Comparison of ENCODE assay signal across 10 cellular contexts in the genomic region with DNA sequence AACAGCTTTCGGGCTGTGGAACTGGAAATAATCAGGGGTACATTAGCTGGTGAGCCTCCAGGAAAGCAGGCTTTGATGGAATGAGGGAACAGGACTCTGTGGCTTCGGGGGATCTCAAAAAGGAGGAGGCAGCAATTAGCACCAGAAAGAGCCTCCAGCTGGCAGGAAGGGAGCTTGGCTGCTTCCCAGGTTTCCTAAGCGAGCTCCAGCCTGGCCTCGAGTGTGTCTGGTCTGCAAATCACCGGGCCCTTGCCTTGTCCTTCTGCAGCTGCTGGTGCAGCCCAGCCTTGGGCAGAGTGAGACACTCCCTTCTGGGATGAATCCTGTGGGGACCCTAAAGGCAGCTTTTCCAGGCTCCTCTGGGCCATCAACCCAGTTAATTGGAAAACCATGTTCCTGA. TPM values are rescaled to one million over a fixed set of nuclear protein-coding genes. Genes with fewer than 3 reads are reported as not detected.
DNase-seq lines count a peak whose midpoint lies in the region; TF ChIP-seq lines count a peak whose summit lies in the region.
"Had no signal": no experiment of that assay in that cellular context is flagged by ENCODE, and none has a peak within 500 bp of the region (broad histone marks: within the 10 kb centered on the region; RNA-seq: fewer than 3 reads in every experiment).

No MANE protein-coding gene starts in this region.

- H3K4me2 ChIP-seq in GM23248 (ENCODE audit: unreplicated experiment) (no peak overlapping the region), fibroblast of lung (ENCODE audit: extremely low read depth, insufficient read depth, low read length) (no peak overlapping the region)

- H3K27me3 ChIP-seq in GM23248 (replicated peaks; ENCODE audit: insufficient read depth) (no peaks in the 10 kb centered on the region), fibroblast of lung (ENCODE audit: control insufficient read depth, insufficient read depth, low read length) (no peaks in the 10 kb centered on the region)
- H3K27me3 ChIP-seq: pancreas, transverse colon had no signal

- peaks cover 0 to 9% (median 2%) of the 10 kb centered on the region in 7 donors for H3K9me3 Mint-ChIP-seq in CD14-positive monocyte

- TF ChIP-seq CTCF in fibroblast of lung (conservative IDR thresholded peaks at IDR 0.05 in 1 of 2, IDR thresholded peaks at IDR 0.05 in 1 of 2; ENCODE audit: low read depth in 1 of 2, low read length in 2 of 2) (no peak), CD14-positive monocyte (IDR thresholded peaks at IDR 0.05) (no peak)

- H3K4me1 ChIP-seq in GM23248 (ENCODE audit: insufficient read depth) (no peaks in the 10 kb centered on the region), fibroblast of lung (ENCODE audit: control insufficient read depth, extremely low read depth, insufficient read depth, low read length) (no peaks in the 10 kb centered on the region)
- H3K4me1 ChIP-seq: pancreas had no signal

- H3K27ac Mint-ChIP-seq in CD14-positive monocyte: no peak overlapping the region

- no peaks in the 10 kb centered on the region for H3K79me2 ChIP-seq in GM23248 (ENCODE audit: insufficient read depth)
- no peaks in the 10 kb centered on the region for H3K79me2 ChIP-seq in fibroblast of lung (ENCODE audit: control insufficient read depth, insufficient read depth, low read length)

- H3K9me3 ChIP-seq in GM23248 (ENCODE audit: low read depth): no peaks in the 10 kb centered on the region
- H3K9me3 ChIP-seq in fibroblast of lung (ENCODE audit: control insufficient read depth, insufficient read depth, low read depth, low read length): no peaks in the 10 kb centered on the region
- H3K9me3 ChIP-seq: pancreas, transverse colon had no signal

- no peaks in the 10 kb centered on the region for H3K4me1 Mint-ChIP-seq in CD14-positive monocyte

- DNase-seq in GM23248 (peak; percentile 10), NCI-H2227 treated with DMSO at 0.1 percent for 48 hours (lab: John Stamatoyannopoulos, UW) (peak; percentile 5), fibroblast of lung (ENCODE audit: low read depth in 2 of 2) (peak; percentile 10 to 43), posterior cingulate gyrus (peak in 9 of 10 donors; percentile 17 to 90 (median 43)), T-helper 1 cell (no peak), CD14-positive monocyte (ENCODE audit: low spot score) (no peak), HUDEP-2 (lab: John Stamatoyannopoulos, UW; ENCODE audit: unreplicated experiment in 76 of 76) (no peak)
- DNase-seq: activated CD8-positive, alpha-beta memory T cell treated with anti-CD3 and anti-CD28 coated beads, Interleukin-2, amount 50 U/mL, for 48 hours; pancreas; transverse colon had no signal

- H2AFZ ChIP-seq in GM23248: no peak overlapping the region
- H2AFZ ChIP-seq in fibroblast of lung (ENCODE audit: low read length): no peak overlapping the region

- H3K9me2 ChIP-seq in GM23248 (ENCODE audit: insufficient read depth): no peaks in the 10 kb centered on the region

- no peaks in the 10 kb centered on the region for H3K36me3 Mint-ChIP-seq in CD14-positive monocyte

- H3K27me3 Mint-ChIP-seq in CD14-positive monocyte (ENCODE audit: low read depth in 3 of 3): peaks cover 0 to 5% (median 4%) of the 10 kb centered on the region in 3 donors

- H3K4me3 Mint-ChIP-seq in CD14-positive monocyte: no peak overlapping the region

- H3F3A ChIP-seq in GM23248 (ENCODE audit: insufficient read depth): no peaks in the 10 kb centered on the region

- H4K20me1 ChIP-seq in GM23248 (ENCODE audit: insufficient read depth) (no peaks in the 10 kb centered on the region), fibroblast of lung (ENCODE audit: control insufficient read depth, extremely low read depth, insufficient read depth, low read length) (no peaks in the 10 kb centered on the region)

- H3K36me3 ChIP-seq in GM23248 (ENCODE audit: low read depth): no peaks in the 10 kb centered on the region
- H3K36me3 ChIP-seq in fibroblast of lung (ENCODE audit: control insufficient read depth, insufficient read depth, low read length): no peaks in the 10 kb centered on the region
- H3K36me3 ChIP-seq: pancreas, transverse colon had no signal

- intact Hi-C loops in posterior cingulate gyrus (cut with DNase I): loop anchor here (5.0 kb wide), 1 partner anchor 401 kb away; no protein-coding TSS in a partner anchor
- intact Hi-C loops in CD14-positive monocyte (cut with micrococcal nuclease): loop anchor here (5.0 to 10.0 kb wide), 4 partner anchors 398 to 1598 kb away; a partner anchor contains a TSS

- H3K27ac ChIP-seq in GM23248 (no peak overlapping the region), fibroblast of lung (ENCODE audit: insufficient read depth, low read length) (no peak overlapping the region)
- H3K27ac ChIP-seq: pancreas, transverse colon had no signal

- H3K9ac ChIP-seq in GM23248 (no peak overlapping the region), fibroblast of lung (ENCODE audit: insufficient read depth, low read length) (no peak overlapping the region)

- H3K4me3 ChIP-seq in GM23248: no peak overlapping the region
- H3K4me3 ChIP-seq in fibroblast of lung (replicated peaks in 1 of 4; ENCODE audit: control extremely low read depth in 1 of 4, insufficient read depth in 1 of 4, low read depth in 3 of 4, low read length in 4 of 4): no peak overlapping the region
- H3K4me3 ChIP-seq: pancreas, transverse colon had no signal

- WGBS in GM23248 (ENCODE audit: low coverage in 1 of 2, low lambda C conversion rate in 2 of 2, missing lambda C conversion rate in 2 of 2), 2 experiments: 3 to 4% methylated on average over 5 of the region's 5 CpGs

- in situ Hi-C loops in GM23248 (cut with MboI): loop anchor here (10.0 kb wide), 2 partner anchors 408 to 948 kb away; no protein-coding TSS in a partner anchor

RNA-seq across cellular contexts. Expression of a gene that starts 10.7 kb away (rescaled TPM):
- total RNA-seq in GM23248 (2014; rRNA removed; shearing (Covaris generic)): 31.0 and 44.3 TPM in 2 replicates
- 130 and 142 TPM in 2 replicates for polyA plus RNA-seq in GM23248 (2016; fragmentation: Nextera tagmentation; extraction: Ambion mirVana)
- 57.5 and 73.2 TPM in 2 replicates for total RNA-seq in fibroblast of lung
- 161 and 200 TPM in 2 replicates for polyA plus RNA-seq in fibroblast of lung
- 120 and 129 TPM in 2 replicates for polyA plus RNA-seq in fibroblast of lung (2012)
- 38.7 and 64.4 TPM in 2 replicates for polyA minus RNA-seq in fibroblast of lung (ENCODE audit: low replicate concordance)
- polyA plus RNA-seq in CD14-positive monocyte: 10 to 100 TPM; 56.0 to 76.3 TPM

Comparison
In these comparisons a context has a peak if more than half of its experiments do, and no peak if none do; other contexts are left out.
1. DNase-seq: peak in GM23248 (single experiment), NCI-H2227 treated with DMSO at 0.1 percent for 48 hours (single experiment), fibroblast of lung (2 of 2) and posterior cingulate gyrus (9 of 10); none in T-helper 1 cell (0 of 5), CD14-positive monocyte (single experiment) and HUDEP-2 (0 of 76).